ENCODE assay signal across 14 cellular contexts in genomic region chr3:195883801-195884200, GRCh38. TPM values are rescaled to one million over a fixed set of nuclear protein-coding genes. Genes with fewer than 3 reads are reported as not detected.
A peak's percentile ranks its signal among the peaks of the same experiment; 100 is the strongest.
DNase-seq lines count a peak whose midpoint lies in the region; TF ChIP-seq lines count a peak whose summit lies in the region.
"Had no signal": no experiment of that assay in that cellular context is flagged by ENCODE, and none has a peak within 500 bp of the region (broad histone marks: within the 10 kb centered on the region; RNA-seq: fewer than 3 reads in every experiment).

No MANE protein-coding gene starts in this region.

- H3K4me1 ChIP-seq in osteoblast (ENCODE audit: insufficient read depth, low read length): peaks cover 18% of the 10 kb centered on the region
- H3K4me1 ChIP-seq in mammary epithelial cell (ENCODE audit: insufficient read depth, low read length): peaks cover 4% of the 10 kb centered on the region

- TF ChIP-seq POLR2A in erythroblast (IDR thresholded peaks at IDR 0.05; ENCODE audit: low read length): no peak

- H3K27me3 ChIP-seq in osteoblast (ENCODE audit: insufficient read depth, low read length): no peaks in the 10 kb centered on the region
- H3K27me3 ChIP-seq in mammary epithelial cell (ENCODE audit: insufficient read depth, low read length): no peaks in the 10 kb centered on the region

- peaks cover 58% of the 10 kb centered on the region for H3K36me3 Mint-ChIP-seq in activated T-cell treated with anti-CD3 and anti-CD28 coated beads, Interleukin-2, amount 50 U/mL, for 24 hours (ENCODE audit: low read depth)
- peaks cover 10% of the 10 kb centered on the region for H3K36me3 Mint-ChIP-seq in chondrocyte (ENCODE audit: low read depth)

- H3K4me1 Mint-ChIP-seq in activated T-cell treated with anti-CD3 and anti-CD28 coated beads, Interleukin-2, amount 50 U/mL, for 24 hours (ENCODE audit: low read depth): peaks cover 4% of the 10 kb centered on the region
- H3K4me1 Mint-ChIP-seq in chondrocyte (ENCODE audit: low read depth): peaks cover 21% of the 10 kb centered on the region

- H3K9me3 ChIP-seq in osteoblast (ENCODE audit: low read depth, low read length) (no peaks in the 10 kb centered on the region), mammary epithelial cell (replicated peaks; ENCODE audit: insufficient read depth, low read length) (no peaks in the 10 kb centered on the region)

- H4K20me1 ChIP-seq in osteoblast (ENCODE audit: insufficient read depth, low read length) (peaks cover 6% of the 10 kb centered on the region), mammary epithelial cell (ENCODE audit: insufficient read depth, low read length) (no peaks in the 10 kb centered on the region)

- H3K9me3 Mint-ChIP-seq in activated T-cell treated with anti-CD3 and anti-CD28 coated beads, Interleukin-2, amount 50 U/mL, for 24 hours: no peaks in the 10 kb centered on the region
- no peaks in the 10 kb centered on the region for H3K9me3 Mint-ChIP-seq in chondrocyte (ENCODE audit: low read depth)
- H3K9me3 Mint-ChIP-seq: CD4-positive, CD25-positive, alpha-beta regulatory T cell; H9 had no signal

- H3K27ac Mint-ChIP-seq in activated T-cell treated with anti-CD3 and anti-CD28 coated beads, Interleukin-2, amount 50 U/mL, for 24 hours: peak overlapping the region; percentile 35
- no peak overlapping the region for H3K27ac Mint-ChIP-seq in chondrocyte (ENCODE audit: unreplicated experiment)
- H3K27ac Mint-ChIP-seq: CD4-positive, CD25-positive, alpha-beta regulatory T cell had no signal

- H2AFZ ChIP-seq in osteoblast (ENCODE audit: low read length) (no peak overlapping the region), mammary epithelial cell (ENCODE audit: low read depth, low read length) (no peak overlapping the region)

- no TSS peak for BruUV-seq in mammary epithelial cell (replicated peaks; lab: Mats Ljungman, UMichigan)

- TF ChIP-seq CTCF in chondrocyte (IDR thresholded peaks at IDR 0.05) (no peak), osteoblast (IDR thresholded peaks at IDR 0.05; ENCODE audit: extremely low read depth, low read depth, low read length) (no peak), mammary epithelial cell (conservative IDR thresholded peaks at IDR 0.05 in 1 of 2, IDR thresholded peaks at IDR 0.05 in 1 of 2; ENCODE audit: extremely low read depth in 1 of 2, insufficient read depth in 1 of 2, low read depth in 1 of 2, low read length in 2 of 2) (no peak)

- intact Hi-C loops in mammary epithelial cell (cut with micrococcal nuclease): no loop called here

- H3K9ac ChIP-seq in mammary epithelial cell (ENCODE audit: insufficient read depth, low read length): no peak overlapping the region

- H3K36me3 ChIP-seq in osteoblast (ENCODE audit: insufficient read depth, low read length) (peaks cover 33% of the 10 kb centered on the region), mammary epithelial cell (ENCODE audit: insufficient read depth, low read length) (peaks cover 18% of the 10 kb centered on the region)

- H3K4me2 ChIP-seq in osteoblast (ENCODE audit: insufficient read depth, low read length) (no peak overlapping the region), mammary epithelial cell (ENCODE audit: insufficient read depth, low read depth, low read length) (no peak overlapping the region)

- H3K27me3 Mint-ChIP-seq in activated T-cell treated with anti-CD3 and anti-CD28 coated beads, Interleukin-2, amount 50 U/mL, for 24 hours: no peaks in the 10 kb centered on the region
- no peaks in the 10 kb centered on the region for H3K27me3 Mint-ChIP-seq in chondrocyte (ENCODE audit: low read depth)
- H3K27me3 Mint-ChIP-seq: CD4-positive, CD25-positive, alpha-beta regulatory T cell had no signal

- H3K79me2 ChIP-seq in osteoblast (ENCODE audit: insufficient read depth, low read length) (peaks cover 21% of the 10 kb centered on the region), mammary epithelial cell (ENCODE audit: insufficient read depth, low read length) (peaks cover 67% of the 10 kb centered on the region)

- H3K4me3 ChIP-seq in osteoblast (ENCODE audit: insufficient read depth, low read length): no peak overlapping the region
- no peak overlapping the region for H3K4me3 ChIP-seq in mammary epithelial cell (replicated peaks in 1 of 3; ENCODE audit: insufficient read depth in 1 of 3, low read depth in 2 of 3, low read length in 3 of 3)

- H3K4me3 Mint-ChIP-seq in activated T-cell treated with anti-CD3 and anti-CD28 coated beads, Interleukin-2, amount 50 U/mL, for 24 hours: no peak overlapping the region
- no peak overlapping the region for H3K4me3 Mint-ChIP-seq in chondrocyte (ENCODE audit: unreplicated experiment)
- H3K4me3 Mint-ChIP-seq: CD4-positive, CD25-positive, alpha-beta regulatory T cell; H9 had no signal

- CTCF ChIA-PET in mammary epithelial cell (lab: Charles Lee; ENCODE audit: low non-redundant PET): no interaction called here

- in situ Hi-C loops in mammary epithelial cell (cut with MboI; ENCODE audit: low sequenced_read_pairs in 2 of 2): no loop called here

- dilution Hi-C loops in mammary epithelial cell (cut with HindIII; ENCODE audit: low sequenced_read_pairs): no loop called here

- 84% methylated on average over 11 of the region's 12 CpGs for WGBS in mammary epithelial cell (ENCODE audit: low coverage, missing lambda C conversion rate)

- no peak overlapping the region for H3K27ac ChIP-seq in osteoblast (ENCODE audit: low read depth, low read length)
- no peak overlapping the region for H3K27ac ChIP-seq in mammary epithelial cell (ENCODE audit: insufficient read depth, low read depth, low read length)
- H3K27ac ChIP-seq: 22Rv1 had no signal

- DNase-seq in activated T-cell treated with anti-CD3 and anti-CD28 coated beads, Interleukin-2, amount 50 U/mL, for 24 hours: no peak
- DNase-seq in activated T-cell treated with anti-CD3 and anti-CD28 coated beads, Interleukin-2, amount 50 U/mL, for 1 hour: no peak
- DNase-seq in NCI-H226: peak; percentile 0
- DNase-seq in chondrocyte (ENCODE audit: low spot score): peak; percentile 37
- DNase-seq in osteoblast (ENCODE audit: insufficient read length, low spot score, missing footprints): peak; percentile 46
- no peak for DNase-seq in mammary epithelial cell
- DNase-seq in erythroblast (lab: John Stamatoyannopoulos, UW): no peak
- DNase-seq in RPMI8226: no peak
- DNase-seq: CD4-positive, CD25-positive, alpha-beta regulatory T cell; DMS53; GF-D8; GOT3; H9 had no signal

RNA-seq across cellular contexts. Expression of gene TNK2, which starts 24.6 kb away (rescaled TPM):
- 35.5 to 39.8 TPM (median 38.6 TPM) in 3 replicates for total RNA-seq in chondrocyte
- 10.6 and 11.6 TPM in 2 replicates for total RNA-seq in osteoblast
- 100 to 1,000 TPM in 1 of 2 donors, 10 to 100 TPM in 1; 20.5 to 107 TPM for total RNA-seq in mammary epithelial cell
- polyA plus RNA-seq in mammary epithelial cell: 24.2 TPM
- 44.0 TPM for polyA minus RNA-seq in mammary epithelial cell

Comparison
In these comparisons a context has a peak if more than half of its experiments do, and no peak if none do; other contexts are left out.
1. DNase-seq: peak in NCI-H226 (single experiment), chondrocyte (single experiment) and osteoblast (single experiment); none in activated T-cell treated with anti-CD3 and anti-CD28 coated beads, Interleukin-2, amount 50 U/mL, for 24 hours (single experiment), activated T-cell treated with anti-CD3 and anti-CD28 coated beads, Interleukin-2, amount 50 U/mL, for 1 hour (single experiment), mammary epithelial cell (single experiment), erythroblast (0 of 2) and RPMI8226 (single experiment).